Comparison of ENCODE assay signal across 11 cellular contexts in the genomic region with DNA sequence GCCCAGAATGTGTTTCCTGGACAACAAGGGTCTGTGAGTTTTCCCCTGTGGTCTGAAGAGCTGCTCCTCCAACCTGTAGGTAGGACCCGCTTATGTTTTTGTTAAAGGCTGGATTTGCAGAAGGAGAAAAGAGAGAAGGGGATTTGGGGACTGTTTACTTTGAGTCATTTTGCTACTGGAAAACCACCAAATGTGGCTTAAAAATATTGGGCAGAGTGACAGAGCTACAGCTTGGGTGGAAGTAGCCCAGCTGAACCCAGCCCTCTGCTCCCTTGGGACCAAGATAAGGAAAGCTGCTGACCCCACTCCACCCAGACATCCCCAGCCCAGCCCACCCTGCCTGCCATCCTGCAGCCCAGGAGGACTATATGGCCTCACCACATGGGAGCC. TPM values are rescaled to one million over a fixed set of nuclear protein-coding genes. Genes with fewer than 3 reads are reported as not detected.
DNase-seq lines count a peak whose midpoint lies in the region; ATAC-seq, FAIRE-seq and TF ChIP-seq lines count a peak whose summit lies in the region.
"Had no signal": no experiment of that assay in that cellular context is flagged by ENCODE, and none has a peak within 500 bp of the region (broad histone marks: within the 10 kb centered on the region; RNA-seq: fewer than 3 reads in every experiment).

No MANE protein-coding gene starts in this region.

- FAIRE-seq in GM12892 (lab: Jason Lieb, UNC), result no peak

- DNase-seq in activated naive CD8-positive, alpha-beta T cell treated with anti-CD3 and anti-CD28 coated beads, Interleukin-2, amount 10 ng/mL, durations not matched to agents 7 days and 5 days, result no peak
- DNase-seq in activated naive CD8-positive, alpha-beta T cell treated with anti-CD3 and anti-CD28 coated beads, Interleukin-2, amount 50 U/mL, for 24 hours, result no peak
- peak; percentile 62 for DNase-seq in astrocyte of the spinal cord (ENCODE audit: low read depth, low spot score)
- peak; percentile 14 for DNase-seq in medulla oblongata (ENCODE audit: extremely low spot score)
- no peak for DNase-seq in GM12892 (ENCODE audit: insufficient read length)
- no peak for DNase-seq in NCI-H1417 treated with DMSO at 0.1 percent for 48 hours (lab: John Stamatoyannopoulos, UW)
- DNase-seq: activated CD4-positive, alpha-beta memory T cell treated with anti-CD3 and anti-CD28 coated beads for 36 hours; CD4-positive, alpha-beta memory T cell; NCI-H524 treated with DMSO at 0.1 percent for 48 hours had no signal

- peaks cover 15% of the 10 kb centered on the region for H3K4me1 Mint-ChIP-seq in activated naive CD8-positive, alpha-beta T cell treated with anti-CD3 and anti-CD28 coated beads, Interleukin-2, amount 10 ng/mL, durations not matched to agents 7 days and 5 days
- peaks cover 7% of the 10 kb centered on the region for H3K4me1 Mint-ChIP-seq in activated naive CD8-positive, alpha-beta T cell treated with anti-CD3 and anti-CD28 coated beads, Interleukin-2, amount 50 U/mL, for 24 hours

- POLR2A ChIA-PET in activated naive CD8-positive, alpha-beta T cell treated with anti-CD3 and anti-CD28 coated beads, Interleukin-2, amount 10 ng/mL, durations not matched to agents 7 days and 5 days (lab: Charles Lee), result no interaction called here

- H3K4me3 ChIP-seq in astrocyte of the spinal cord (ENCODE audit: low read depth, low read length), result no peak overlapping the region

- in situ Hi-C loops in astrocyte of the spinal cord (cut with HindIII; ENCODE audit: low sequenced_read_pairs), result no loop called here

- peak overlapping the region; percentile 52 for H3K4me3 Mint-ChIP-seq in activated naive CD8-positive, alpha-beta T cell treated with anti-CD3 and anti-CD28 coated beads, Interleukin-2, amount 10 ng/mL, durations not matched to agents 7 days and 5 days
- no peak overlapping the region for H3K4me3 Mint-ChIP-seq in activated naive CD8-positive, alpha-beta T cell treated with anti-CD3 and anti-CD28 coated beads, Interleukin-2, amount 50 U/mL, for 24 hours
- H3K4me3 Mint-ChIP-seq: activated CD4-positive, alpha-beta memory T cell treated with anti-CD3 and anti-CD28 coated beads for 36 hours had no signal

- H3K27me3 Mint-ChIP-seq in activated naive CD8-positive, alpha-beta T cell treated with anti-CD3 and anti-CD28 coated beads, Interleukin-2, amount 10 ng/mL, durations not matched to agents 7 days and 5 days, result peaks cover 31% of the 10 kb centered on the region
- peaks cover 11% of the 10 kb centered on the region for H3K27me3 Mint-ChIP-seq in activated naive CD8-positive, alpha-beta T cell treated with anti-CD3 and anti-CD28 coated beads, Interleukin-2, amount 50 U/mL, for 24 hours

- no peak overlapping the region for H3K27ac Mint-ChIP-seq in activated naive CD8-positive, alpha-beta T cell treated with anti-CD3 and anti-CD28 coated beads, Interleukin-2, amount 10 ng/mL, durations not matched to agents 7 days and 5 days
- no peak overlapping the region for H3K27ac Mint-ChIP-seq in activated naive CD8-positive, alpha-beta T cell treated with anti-CD3 and anti-CD28 coated beads, Interleukin-2, amount 50 U/mL, for 24 hours
- H3K27ac Mint-ChIP-seq: activated CD4-positive, alpha-beta memory T cell treated with anti-CD3 and anti-CD28 coated beads for 36 hours had no signal

- no peak for ATAC-seq in activated naive CD8-positive, alpha-beta T cell treated with anti-CD3 and anti-CD28 coated beads, Interleukin-2, amount 10 ng/mL, durations not matched to agents 7 days and 5 days (ENCODE audit: low read depth)
- ATAC-seq in activated naive CD8-positive, alpha-beta T cell treated with anti-CD3 and anti-CD28 coated beads, Interleukin-2, amount 50 U/mL, for 24 hours, result no peak
- ATAC-seq in activated CD4-positive, CD25-positive, alpha-beta regulatory T cell treated with anti-CD3 and anti-CD28 coated beads, Interleukin-2, amount 50 U/mL, for 24 hours, result no peak
- ATAC-seq in HG02763 (IDR thresholded peaks at IDR 0.05; ENCODE audit: unreplicated experiment), result no peak

- TF ChIP-seq CTCF in astrocyte of the spinal cord (IDR thresholded peaks at IDR 0.05; ENCODE audit: low read depth, low read length), result no peak

- no peaks in the 10 kb centered on the region for H3K36me3 Mint-ChIP-seq in activated naive CD8-positive, alpha-beta T cell treated with anti-CD3 and anti-CD28 coated beads, Interleukin-2, amount 10 ng/mL, durations not matched to agents 7 days and 5 days
- no peaks in the 10 kb centered on the region for H3K36me3 Mint-ChIP-seq in activated naive CD8-positive, alpha-beta T cell treated with anti-CD3 and anti-CD28 coated beads, Interleukin-2, amount 50 U/mL, for 24 hours (ENCODE audit: low read depth)
- H3K36me3 Mint-ChIP-seq: activated CD4-positive, alpha-beta memory T cell treated with anti-CD3 and anti-CD28 coated beads for 36 hours; CD4-positive, alpha-beta memory T cell had no signal

- no peaks in the 10 kb centered on the region for H3K9me3 Mint-ChIP-seq in activated naive CD8-positive, alpha-beta T cell treated with anti-CD3 and anti-CD28 coated beads, Interleukin-2, amount 10 ng/mL, durations not matched to agents 7 days and 5 days
- no peaks in the 10 kb centered on the region for H3K9me3 Mint-ChIP-seq in activated naive CD8-positive, alpha-beta T cell treated with anti-CD3 and anti-CD28 coated beads, Interleukin-2, amount 50 U/mL, for 24 hours
- H3K9me3 Mint-ChIP-seq: activated CD4-positive, alpha-beta memory T cell treated with anti-CD3 and anti-CD28 coated beads for 36 hours; CD4-positive, alpha-beta memory T cell had no signal

- TF ChIP-seq POLR2A in GM12892 (IDR thresholded peaks at IDR 0.05; ENCODE audit: low read depth, low read length), result no peak

RNA-seq across cellular contexts. Expression of gene TNFRSF19, which starts 40.0 kb away (rescaled TPM):
- total RNA-seq in activated naive CD8-positive, alpha-beta T cell treated with anti-CD3 and anti-CD28 coated beads, Interleukin-2, amount 10 ng/mL, durations not matched to agents 7 days and 5 days, result not detected
- 12.6 TPM for polyA plus RNA-seq in GM12892 (2012; ENCODE audit: missing spikeins)
- total RNA-seq: activated CD4-positive, alpha-beta memory T cell treated with anti-CD3 and anti-CD28 coated beads for 36 hours; CD4-positive, alpha-beta memory T cell had no signal

Comparison
In these comparisons a context has a peak if more than half of its experiments do, and no peak if none do; other contexts are left out.
1. DNase-seq: peak in astrocyte of the spinal cord (single experiment) and medulla oblongata (single experiment); none in activated naive CD8-positive, alpha-beta T cell treated with anti-CD3 and anti-CD28 coated beads, Interleukin-2, amount 10 ng/mL, durations not matched to agents 7 days and 5 days (single experiment), activated naive CD8-positive, alpha-beta T cell treated with anti-CD3 and anti-CD28 coated beads, Interleukin-2, amount 50 U/mL, for 24 hours (single experiment), GM12892 (single experiment) and NCI-H1417 treated with DMSO at 0.1 percent for 48 hours (single experiment).